In the genomic region with DNA sequence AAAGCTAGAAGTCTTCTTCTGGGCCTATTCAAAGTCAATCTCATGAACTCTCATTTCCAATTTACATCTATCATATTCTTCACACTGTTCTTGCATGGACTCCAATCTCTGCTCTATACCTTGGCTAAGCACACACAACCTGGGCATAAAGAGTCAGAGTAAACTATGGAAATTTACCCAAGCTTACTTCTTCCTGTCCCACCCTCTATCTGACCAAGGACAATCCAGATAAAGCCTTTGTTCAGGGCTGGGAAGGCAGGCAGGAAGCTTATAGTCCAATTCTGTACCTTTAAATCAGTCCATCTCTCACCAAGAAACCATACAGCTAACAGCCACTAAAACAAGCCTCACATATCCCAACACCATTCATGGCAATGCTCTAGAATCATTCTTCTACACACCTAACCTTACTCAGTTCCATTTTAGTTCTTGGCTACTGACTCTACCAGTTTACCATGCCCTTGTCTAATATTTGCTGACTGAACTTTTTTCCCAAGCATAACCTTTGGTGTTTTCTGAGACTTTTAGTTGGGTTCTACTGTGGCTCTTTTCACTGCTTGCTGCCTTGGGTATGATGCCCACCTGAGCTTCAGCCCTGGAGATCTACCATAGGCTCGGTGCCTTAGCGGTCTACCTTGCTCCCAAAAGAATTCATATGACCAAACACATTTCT, we compare ENCODE assay signal across 14 cellular contexts. TPM values are rescaled to one million over a fixed set of nuclear protein-coding genes. Genes with fewer than 3 reads are reported as not detected.
DNase-seq lines count a peak whose midpoint lies in the region; ATAC-seq and TF ChIP-seq lines count a peak whose summit lies in the region.
"Had no signal": no experiment of that assay in that cellular context is flagged by ENCODE, and none has a peak within 500 bp of the region (broad histone marks: within the 10 kb centered on the region; RNA-seq: fewer than 3 reads in every experiment).

No MANE protein-coding gene starts in this region.

- no peaks in the 10 kb centered on the region for H3K9me3 ChIP-seq in CD8-positive, alpha-beta T cell (ENCODE audit: low read length)
- no peaks in the 10 kb centered on the region for H3K9me3 ChIP-seq in HCT116 (ENCODE audit: control insufficient read depth in 1 of 2, insufficient read depth in 1 of 2, low read depth in 1 of 2, low read length in 2 of 2)
- no peaks in the 10 kb centered on the region for H3K9me3 ChIP-seq in T-helper 17 cell (ENCODE audit: control insufficient read depth, low read length, poor library complexity, severe bottlenecking)
- H3K9me3 ChIP-seq: BE2C had no signal

- H3K27me3 ChIP-seq in CD8-positive, alpha-beta T cell (ENCODE audit: insufficient read depth, low read length) = no peaks in the 10 kb centered on the region
- H3K27me3 ChIP-seq in HCT116 (ENCODE audit: insufficient read depth, low read length) = no peaks in the 10 kb centered on the region
- H3K27me3 ChIP-seq: BE2C had no signal

- H3K4me1 Mint-ChIP-seq in CD8-positive, alpha-beta T cell (ENCODE audit: low read depth) = peaks cover 11% of the 10 kb centered on the region
- H3K4me1 Mint-ChIP-seq in T-helper 17 cell = peaks cover 10% of the 10 kb centered on the region

- TF ChIP-seq CTCF in CD8-positive, alpha-beta T cell (IDR thresholded peaks at IDR 0.05) = no peak
- no peak for TF ChIP-seq CTCF in HCT116 (IDR thresholded peaks at IDR 0.05 in 2 of 3, conservative IDR thresholded peaks at IDR 0.05 in 1 of 3; ENCODE audit: borderline replicate concordance in 1 of 3, insufficient read depth in 1 of 3, low read depth in 2 of 3, low read length in 2 of 3)

- H3K27ac ChIP-seq in CD8-positive, alpha-beta T cell (ENCODE audit: low read depth, low read length) = no peak overlapping the region
- no peak overlapping the region for H3K27ac ChIP-seq in HCT116 (ENCODE audit: low read depth, low read length)
- H3K27ac ChIP-seq: C4-2B had no signal

- H3K4me3 ChIP-seq in CD8-positive, alpha-beta T cell (ENCODE audit: low read depth, low read length) = no peak overlapping the region
- H3K4me3 ChIP-seq in HCT116 (replicated peaks in 1 of 2; ENCODE audit: low read depth in 1 of 2, low read length in 2 of 2) = no peak overlapping the region

- peak overlapping the region; percentile 7 for H3K27ac Mint-ChIP-seq in CD8-positive, alpha-beta T cell
- H3K27ac Mint-ChIP-seq in T-helper 17 cell = peak overlapping the region; percentile 1
- H3K27ac Mint-ChIP-seq: CD4-positive, alpha-beta memory T cell had no signal

- H3K4me2 ChIP-seq in HCT116 (ENCODE audit: low read length) = no peak overlapping the region

- H3K79me2 ChIP-seq in HCT116 (ENCODE audit: insufficient read depth, low read length) = no peaks in the 10 kb centered on the region

- intact Hi-C loops in CD8-positive, alpha-beta T cell (cut with DNase I, micrococcal nuclease) = loop anchor here in 1 of 2 experiments (5.0 kb wide), 1 partner anchor 38 kb away; a partner anchor contains a TSS
- intact Hi-C loops in HCT116 (cut with micrococcal nuclease) (no loop called here), left colon (cut with DNase I, micrococcal nuclease) (no loop called here)

- H3K36me3 ChIP-seq in CD8-positive, alpha-beta T cell (ENCODE audit: insufficient read depth, low read length) = no peaks in the 10 kb centered on the region
- H3K36me3 ChIP-seq in HCT116 (ENCODE audit: control insufficient read depth in 1 of 2, insufficient read depth in 2 of 2, low read length in 2 of 2) = no peaks in the 10 kb centered on the region
- H3K36me3 ChIP-seq: BE2C had no signal

- CTCF ChIA-PET in CD8-positive, alpha-beta T cell (lab: Charles Lee) = no interaction called here
- CTCF ChIA-PET in HCT116 (lab: Charles Lee) = interaction anchor here (0.9 kb wide), 1 partner anchor 589 kb away, joined by 3 read pairs; no protein-coding TSS in a partner anchor

- no peaks in the 10 kb centered on the region for H3K9me2 ChIP-seq in HCT116 (ENCODE audit: insufficient read depth)

- POLR2A ChIA-PET in CD8-positive, alpha-beta T cell (lab: Charles Lee) = interaction anchor here (0.6 to 1.6 kb wide), 3 partner anchors 30 to 1039 kb away, joined by 3 to 4 read pairs (median 3); no protein-coding TSS in a partner anchor
- POLR2A ChIA-PET in HCT116 (lab: Charles Lee) = no interaction called here

- DNase-seq in CD8-positive, alpha-beta T cell = no peak
- no peak for DNase-seq in HCT116 (ENCODE audit: low read depth, low spot score)
- DNase-seq in T-helper 17 cell = no peak
- no peak for DNase-seq in left colon
- no peak for DNase-seq in KG1 (lab: John Stamatoyannopoulos, UW)
- DNase-seq in H4 (ENCODE audit: low spot score) = no peak
- DNase-seq: BE2C; CD4-positive, alpha-beta memory T cell; COR-L47; DND-41; GDM1; KBM-7 had no signal

- no peaks in the 10 kb centered on the region for H3K27me3 Mint-ChIP-seq in CD8-positive, alpha-beta T cell (ENCODE audit: low read depth)
- H3K27me3 Mint-ChIP-seq in T-helper 17 cell = no peaks in the 10 kb centered on the region
- H3K27me3 Mint-ChIP-seq: CD4-positive, alpha-beta memory T cell had no signal

- H3K9me3 Mint-ChIP-seq in CD8-positive, alpha-beta T cell = no peaks in the 10 kb centered on the region
- H3K9me3 Mint-ChIP-seq: CD4-positive, alpha-beta memory T cell had no signal

- BruUV-seq in HCT116 (replicated peaks; lab: Mats Ljungman, UMichigan) = TSS peak; percentile 7

- no peak for TF ChIP-seq RAD21 in HCT116 (IDR thresholded peaks at IDR 0.05; ENCODE audit: low read depth)

- H2AFZ ChIP-seq in HCT116 (ENCODE audit: low read depth, low read length, poor library complexity, severe bottlenecking) = no peak overlapping the region

- no peak for ATAC-seq in CD8-positive, alpha-beta T cell
- ATAC-seq in HCT116 (no peak), T-helper 17 cell (no peak), left colon (peak; percentile 40), GM18505 (IDR thresholded peaks at IDR 0.05; ENCODE audit: unreplicated experiment) (no peak)

- TF ChIP-seq POLR2A in HCT116 (IDR thresholded peaks at IDR 0.05; ENCODE audit: borderline replicate concordance, extremely low read depth, insufficient read depth, insufficient read length) (no peak), GM18505 (IDR thresholded peaks at IDR 0.05; ENCODE audit: borderline replicate concordance, extremely low read depth, insufficient read depth, insufficient read length) (no peak)

- H4K20me1 ChIP-seq in HCT116 (ENCODE audit: insufficient read depth) = no peaks in the 10 kb centered on the region

- H3K4me1 ChIP-seq in CD8-positive, alpha-beta T cell (ENCODE audit: insufficient read depth, low read length) = peaks cover 3% of the 10 kb centered on the region
- H3K4me1 ChIP-seq in HCT116 (ENCODE audit: control insufficient read depth in 1 of 2, insufficient read depth in 2 of 2, low read length in 2 of 2) = no peaks in the 10 kb centered on the region

- H3K4me3 Mint-ChIP-seq in CD8-positive, alpha-beta T cell = no peak overlapping the region
- no peak overlapping the region for H3K4me3 Mint-ChIP-seq in T-helper 17 cell
- H3K4me3 Mint-ChIP-seq: CD4-positive, alpha-beta memory T cell had no signal

- no peaks in the 10 kb centered on the region for H3K36me3 Mint-ChIP-seq in CD8-positive, alpha-beta T cell
- H3K36me3 Mint-ChIP-seq in T-helper 17 cell (ENCODE audit: low read depth) = no peaks in the 10 kb centered on the region
- H3K36me3 Mint-ChIP-seq: CD4-positive, alpha-beta memory T cell had no signal

- no peak overlapping the region for H3K9ac ChIP-seq in HCT116 (ENCODE audit: low read length)

- RAD21 ChIA-PET in HCT116 (lab: Charles Lee; ENCODE audit: low non-redundant PET in 1 of 2, low total read pairs in 2 of 2, uncharacterized antibody in 2 of 2, unreplicated experiment in 2 of 2) = no interaction called here

TF ChIP-seq in HCT116, 20 proteins besides CTCF, POLR2A, EP300 and RAD21:
- TF ChIP-seq YY1 (IDR thresholded peaks at IDR 0.05; ENCODE audit: extremely low read depth, insufficient replicate concordance, low read depth, low read length) = no peak
- TF ChIP-seq SP1 (IDR thresholded peaks at IDR 0.05; ENCODE audit: low read depth) = no peak

RNA-seq across cellular contexts. Expression of a gene that starts 38.9 kb away (rescaled TPM):
- total RNA-seq in CD8-positive, alpha-beta T cell = 100 to 1,000 TPM; 141 to 149 TPM
- total RNA-seq in HCT116 (2021; ENCODE audit: unreplicated experiment) = 92.7 TPM
- 28.6 and 38.0 TPM in 2 replicates for polyA plus RNA-seq in HCT116 (2012)
- 100 to 1,000 TPM; 185 to 205 TPM for total RNA-seq in T-helper 17 cell
- 100 to 1,000 TPM in 1 of 2 donors, 10 to 100 TPM in 1; 87.6 to 101 TPM for total RNA-seq in left colon
- 14.2 and 26.6 TPM in 2 replicates for total RNA-seq in H4 (2014; rRNA removed; shearing (Covaris generic))
